In genomic region chr6:704037-704436, GRCh38 we compare ENCODE assay signal across 15 cellular contexts. TPM values are rescaled to one million over a fixed set of nuclear protein-coding genes. Genes with fewer than 3 reads are reported as not detected.
"Had no signal": no experiment of that assay in that cellular context is flagged by ENCODE, and none has a peak within 500 bp of the region (broad histone marks: within the 10 kb centered on the region; RNA-seq: fewer than 3 reads in every experiment).

No MANE protein-coding gene starts in this region.

- H3K36me3 ChIP-seq: tibial nerve, vagina had no signal

- H3K4me3 ChIP-seq: dorsolateral prefrontal cortex, tibial nerve, vagina had no signal

- H3K27ac ChIP-seq: tibial nerve, vagina, VCaP had no signal

- DNase-seq: activated CD4-positive, alpha-beta T cell treated with anti-CD3 and anti-CD28 coated beads for 1 hour; activated CD4-positive, alpha-beta T cell treated with anti-CD3 and anti-CD28 coated beads, Interleukin-2, amount 50 U/mL, for 48 hours; activated naive CD4-positive, alpha-beta T cell treated with anti-CD3 and anti-CD28 coated beads, Interleukin-2, amount 10 ng/mL, durations not matched to agents 7 days and 5 days; dorsolateral prefrontal cortex; kidney glomerular epithelial cell; left ventricle myocardium superior; naive thymus-derived CD8-positive, alpha-beta T cell; nucleus accumbens; stimulated activated CD4-positive, alpha-beta T cell treated with anti-CD3 and anti-CD28 coated beads, Interleukin-2, amount 100 ng/mL, for 48 hours; stimulated activated naive B cell treated with anti-CD40 and anti-IgM and Interleukin-4, amounts not matched to agents 10 μg/mL and 1 μg/mL and 100 μg/mL, for 72 hours; substantia nigra had no signal

- H3K4me1 ChIP-seq: tibial nerve, vagina had no signal

- H3K27me3 ChIP-seq: dorsolateral prefrontal cortex, vagina had no signal

- H3K9me3 ChIP-seq: tibial nerve, vagina had no signal

- ATAC-seq: esophagus mucosa; left ventricle myocardium superior; naive thymus-derived CD8-positive, alpha-beta T cell; stimulated activated naive B cell treated with anti-CD40 and anti-IgM and Interleukin-4, amounts not matched to agents 10 μg/mL and 1 μg/mL and 100 μg/mL, for 72 hours had no signal

RNA-seq across cellular contexts. Expression of gene HUS1B, which starts 47.1 kb away (rescaled TPM):
- total RNA-seq: left ventricle myocardium superior had no signal
